Comparison of ENCODE assay signal across 1 cellular context in genomic region chr3:149765762-149766334, GRCh38.
TF ChIP-seq lines count a peak whose summit lies in the region.

No MANE protein-coding gene starts in this region.

TF ChIP-seq in GM23338, 12 proteins besides CTCF, POLR2A, EP300 and RAD21 (continued from another document):
- TF ChIP-seq ZNF462 (CRISPR knock-in tag; IDR thresholded peaks at IDR 0.05) = no peak
- no peak for TF ChIP-seq EZH2 (IDR thresholded peaks at IDR 0.05; ENCODE audit: low read depth, unreplicated experiment)
- no peak for TF ChIP-seq REST (IDR thresholded peaks at IDR 0.05; ENCODE audit: unreplicated experiment)
